Comparison of ENCODE assay signal across 8 cellular contexts in genomic region chr18:80157708-80158343, GRCh38.
A peak's percentile ranks its signal among the peaks of the same experiment; 100 is the strongest.
DNase-seq lines count a peak whose midpoint lies in the region; ATAC-seq and FAIRE-seq lines count a peak whose summit lies in the region.

No MANE protein-coding gene starts in this region.

- peak; percentile 93 for FAIRE-seq in GM19239 (lab: Jason Lieb, UNC)

- DNase-seq in Ammon's horn (ENCODE audit: low spot score): peak; percentile 93
- no peak for DNase-seq in GM19239 (ENCODE audit: insufficient read length, low spot score)
- DNase-seq in NCI-H2171 treated with DMSO at 0.1 percent for 48 hours (lab: John Stamatoyannopoulos, UW): peak; percentile 13
- DNase-seq in activated CD4-positive, alpha-beta T cell treated with anti-CD3 and anti-CD28 coated beads, Interleukin-2, amount 50 U/mL, for 48 hours: peak; percentile 84 to 89
- DNase-seq in effector CD8-positive, alpha-beta T cell (lab: John Stamatoyannopoulos, UW): peak; percentile 62
- peak; percentile 85 for DNase-seq in midbrain (lab: John Stamatoyannopoulos, UW)
- peak; percentile 59 to 67 for DNase-seq in stimulated activated CD8-positive, alpha-beta memory T cell treated with anti-CD3 and anti-CD28 coated beads, Interleukin-2, amount 100 ng/mL, for 48 hours (ENCODE audit: low read depth in 2 of 2)

- no peak for ATAC-seq in GM19397 (IDR thresholded peaks at IDR 0.05; ENCODE audit: unreplicated experiment)
